Comparison of ENCODE assay signal across 25 cellular contexts in genomic region chr1:73401666-73402065, GRCh38.
DNase-seq lines count a peak whose midpoint lies in the region; ATAC-seq, FAIRE-seq and TF ChIP-seq lines count a peak whose summit lies in the region.
"Had no signal": no experiment of that assay in that cellular context is flagged by ENCODE, and none has a peak within 500 bp of the region (broad histone marks: within the 10 kb centered on the region; RNA-seq: fewer than 3 reads in every experiment).

No MANE protein-coding gene starts in this region.

- H2BK15ac ChIP-seq in IMR-90 (ENCODE audit: low read depth, low read length) = no peak overlapping the region

- H3K4me3 ChIP-seq in IMR-90 (ENCODE audit: insufficient read depth, low read depth, low read length) (no peak overlapping the region), GM12878 (no peak overlapping the region), neural progenitor cell (no peak overlapping the region), MG63 (no peak overlapping the region)
- H3K4me3 ChIP-seq: Peyer's patch, SJCRH30, smooth muscle cell, transverse colon had no signal

- H3K9me1 ChIP-seq in IMR-90 (ENCODE audit: insufficient read depth, low read length) = no peaks in the 10 kb centered on the region

- RAD21 ChIA-PET in GM12878 (lab: Charles Lee; ENCODE audit: unreplicated experiment) = no interaction called here

- intact Hi-C loops in IMR-90 (cut with micrococcal nuclease) (no loop called here), GM12878 (cut with micrococcal nuclease; ENCODE audit: unreplicated experiment) (no loop called here)

- H3K79me1 ChIP-seq in IMR-90 (ENCODE audit: low read depth in 1 of 2, low read length in 2 of 2) = no peaks in the 10 kb centered on the region

- in situ Hi-C loops in IMR-90 (cut with MboI; ENCODE audit: low sequenced_read_pairs) (no loop called here), GM12878 (cut with MboI) (no loop called here)

- dilution Hi-C loops in IMR-90 (cut with HindIII; ENCODE audit: low sequenced_read_pairs, unreplicated experiment) = no loop called here

- H3K27ac Mint-ChIP-seq in neural progenitor cell = no peak overlapping the region
- H3K27ac Mint-ChIP-seq: stimulated activated naive CD8-positive, alpha-beta T cell treated with anti-CD3 and anti-CD28 coated beads, Interleukin-15, Interleukin-2, amounts not matched to agents 100 ng/mL and 50 ng/mL, for 24 hours had no signal

- TF ChIP-seq EP300 in GM12878 (IDR thresholded peaks at IDR 0.05; ENCODE audit: borderline replicate concordance in 1 of 2, control insufficient read depth in 1 of 2, low read depth in 2 of 2, low read length in 2 of 2) = no peak

- no peaks in the 10 kb centered on the region for H3K27me3 ChIP-seq in IMR-90 (ENCODE audit: control insufficient read depth, insufficient read depth, low read length)
- no peaks in the 10 kb centered on the region for H3K27me3 ChIP-seq in GM12878 (replicated peaks in 1 of 2; ENCODE audit: control insufficient read depth in 2 of 2, insufficient read depth in 2 of 2, low read length in 1 of 2)
- H3K27me3 ChIP-seq in neural progenitor cell = no peaks in the 10 kb centered on the region
- no peaks in the 10 kb centered on the region for H3K27me3 ChIP-seq in MG63
- H3K27me3 ChIP-seq: BE2C, Peyer's patch, SJCRH30, transverse colon had no signal

- CTCF ChIA-PET in IMR-90 (lab: Yijun Ruan, JAX) = no interaction called here
- CTCF ChIA-PET in GM12878 (lab: Yijun Ruan, JAX) = no interaction called here

- H2AK9ac ChIP-seq in IMR-90 (replicated peaks; ENCODE audit: low read depth, low read length, poor library complexity) = no peak overlapping the region

- no peak overlapping the region for H3K18ac ChIP-seq in IMR-90 (ENCODE audit: low read depth, low read length)

- H3K4me2 ChIP-seq in IMR-90 (ENCODE audit: low read depth, low read length) = no peak overlapping the region
- no peak overlapping the region for H3K4me2 ChIP-seq in GM12878 (ENCODE audit: control insufficient read depth, insufficient read depth)
- H3K4me2 ChIP-seq in neural progenitor cell = no peak overlapping the region
- H3K4me2 ChIP-seq: smooth muscle cell had no signal

- H3K23ac ChIP-seq in IMR-90 (ENCODE audit: low read depth, low read length) = no peak overlapping the region

- no peak for FAIRE-seq in GM12878 (lab: Jason Lieb, UNC)
- FAIRE-seq: H54, HTR-8/SVneo had no signal

- H4K91ac ChIP-seq in IMR-90 (ENCODE audit: insufficient read depth, low read depth, low read length) = no peak overlapping the region

- H3K9me3 Mint-ChIP-seq in neural progenitor cell = no peaks in the 10 kb centered on the region

- peaks cover 7% of the 10 kb centered on the region for H3K27me3 Mint-ChIP-seq in neural progenitor cell (ENCODE audit: insufficient read depth, low read depth)
- H3K27me3 Mint-ChIP-seq: stimulated activated naive CD8-positive, alpha-beta T cell treated with anti-CD3 and anti-CD28 coated beads, Interleukin-15, Interleukin-2, amounts not matched to agents 100 ng/mL and 50 ng/mL, for 24 hours had no signal

- H2BK20ac ChIP-seq in IMR-90 (ENCODE audit: low read depth, low read length) = no peak overlapping the region

- BruUV-seq in IMR-90 (replicated peaks; lab: Mats Ljungman, UMichigan) (no TSS peak), GM12878 (replicated peaks; lab: Mats Ljungman, UMichigan) (no TSS peak)

- TF ChIP-seq CTCF in IMR-90 (conservative IDR thresholded peaks at IDR 0.05; ENCODE audit: low read depth, low read length) (no peak), GM12878 (IDR thresholded peaks at IDR 0.05 in 2 of 3, conservative IDR thresholded peaks at IDR 0.05 in 1 of 3; ENCODE audit: control insufficient read depth in 2 of 3, extremely low read depth in 1 of 3, insufficient read depth in 1 of 3, low read depth in 3 of 3, low read length in 3 of 3) (no peak; a peak in 1 of 6 replicates), neural progenitor cell (IDR thresholded peaks at IDR 0.05) (peak; percentile 45)

- no peaks in the 10 kb centered on the region for H3K79me2 ChIP-seq in GM12878 (ENCODE audit: control insufficient read depth, insufficient read depth, low read length)
- no peaks in the 10 kb centered on the region for H3K79me2 ChIP-seq in neural progenitor cell (ENCODE audit: low read depth)

- no peak overlapping the region for H3K27ac ChIP-seq in IMR-90 (ENCODE audit: insufficient read depth, low read length)
- H3K27ac ChIP-seq in GM12878 (ENCODE audit: control insufficient read depth, insufficient read depth) = no peak overlapping the region
- no peak overlapping the region for H3K27ac ChIP-seq in neural progenitor cell
- H3K27ac ChIP-seq: Peyer's patch, SJCRH30, transverse colon, VCaP had no signal

- H3K14ac ChIP-seq in IMR-90 (replicated peaks; ENCODE audit: low read depth, low read length) = no peak overlapping the region

- POLR2A ChIA-PET in IMR-90 (lab: Charles Lee; ENCODE audit: unreplicated experiment) = interaction anchor here (0.6 kb wide), 1 partner anchor 9 kb away, joined by 3 read pairs; no protein-coding TSS in a partner anchor
- POLR2A ChIA-PET in GM12878 (lab: Charles Lee) = no interaction called here

- H3K9ac ChIP-seq in IMR-90 (ENCODE audit: low read depth, low read length) (no peak overlapping the region), GM12878 (ENCODE audit: control insufficient read depth, insufficient read depth, low read length) (no peak overlapping the region), neural progenitor cell (no peak overlapping the region)

- no peak overlapping the region for H2BK5ac ChIP-seq in IMR-90 (ENCODE audit: low read depth, low read length, poor library complexity, severe bottlenecking)

- H2AK5ac ChIP-seq in IMR-90 (ENCODE audit: low read depth, low read length) = no peak overlapping the region

- no peaks in the 10 kb centered on the region for H3F3A ChIP-seq in neural progenitor cell (ENCODE audit: low read depth)

- TF ChIP-seq RAD21 in IMR-90 (IDR thresholded peaks at IDR 0.05; ENCODE audit: low read length) (no peak), GM12878 (IDR thresholded peaks at IDR 0.05; ENCODE audit: insufficient read depth, low read depth, low read length) (no peak)

- no peaks in the 10 kb centered on the region for H4K20me1 ChIP-seq in IMR-90 (ENCODE audit: insufficient read depth, low read length)
- no peaks in the 10 kb centered on the region for H4K20me1 ChIP-seq in GM12878 (ENCODE audit: control insufficient read depth, insufficient read depth)
- H4K20me1 ChIP-seq in neural progenitor cell (ENCODE audit: low read depth) = no peaks in the 10 kb centered on the region

- H3K36me3 ChIP-seq in IMR-90 (ENCODE audit: control insufficient read depth, insufficient read depth, low read length) (no peaks in the 10 kb centered on the region), GM12878 (ENCODE audit: control insufficient read depth in 2 of 2, insufficient read depth in 2 of 2, low read length in 1 of 2) (no peaks in the 10 kb centered on the region), neural progenitor cell (no peaks in the 10 kb centered on the region), MG63 (no peaks in the 10 kb centered on the region)
- H3K36me3 ChIP-seq: BE2C, Peyer's patch, SJCRH30, transverse colon had no signal

- no peak overlapping the region for H3K4me3 Mint-ChIP-seq in neural progenitor cell
- H3K4me3 Mint-ChIP-seq: stimulated activated naive CD8-positive, alpha-beta T cell treated with anti-CD3 and anti-CD28 coated beads, Interleukin-15, Interleukin-2, amounts not matched to agents 100 ng/mL and 50 ng/mL, for 24 hours had no signal

- H3K4ac ChIP-seq in IMR-90 (ENCODE audit: low read depth, low read length) = no peak overlapping the region

- H2BK120ac ChIP-seq in IMR-90 (ENCODE audit: low read depth, low read length) = no peak overlapping the region

- no CpG with 5 or more reads among the region's 2 CpGs for WGBS in IMR-90 (ENCODE audit: extremely low coverage in 2 of 2, insufficient read length in 1 of 2), 2 experiments
- WGBS in GM12878 (ENCODE audit: insufficient coverage, insufficient replicate concordance, low lambda C conversion rate, missing lambda C conversion rate) = 32% methylated on average over 2 of the region's 2 CpGs

- H2AFZ ChIP-seq in IMR-90 (replicated peaks; ENCODE audit: low read length, poor library complexity) (no peak overlapping the region), GM12878 (ENCODE audit: control insufficient read depth, low read depth, low read length) (no peak overlapping the region), neural progenitor cell (replicated peaks) (peak overlapping the region; percentile 58)

- H3K56ac ChIP-seq in IMR-90 (ENCODE audit: extremely low read depth, insufficient read depth, low read length) = no peak overlapping the region

- no peak overlapping the region for H4K8ac ChIP-seq in IMR-90 (ENCODE audit: low read depth in 2 of 2, low read length in 2 of 2)

- no peaks in the 10 kb centered on the region for H3K4me1 ChIP-seq in IMR-90 (ENCODE audit: control insufficient read depth, insufficient read depth, low read length)
- H3K4me1 ChIP-seq in GM12878 (ENCODE audit: control insufficient read depth, insufficient read depth, low read length) = no peaks in the 10 kb centered on the region
- no peaks in the 10 kb centered on the region for H3K4me1 ChIP-seq in neural progenitor cell
- H3K4me1 ChIP-seq: BE2C, Peyer's patch, SJCRH30, transverse colon had no signal

- peaks cover 5% of the 10 kb centered on the region for H3K9me3 ChIP-seq in IMR-90 (ENCODE audit: control insufficient read depth, insufficient read depth, low read length)
- no peaks in the 10 kb centered on the region for H3K9me3 ChIP-seq in GM12878 (replicated peaks; ENCODE audit: control insufficient read depth, insufficient read depth, low read length)
- no peaks in the 10 kb centered on the region for H3K9me3 ChIP-seq in neural progenitor cell (ENCODE audit: low read depth)
- no peaks in the 10 kb centered on the region for H3K9me3 ChIP-seq in MG63
- H3K9me3 ChIP-seq: BE2C, Peyer's patch, SJCRH30, transverse colon had no signal

- DNase-seq in DMS 273 (lab: John Stamatoyannopoulos, UW; ENCODE audit: unreplicated experiment) (peak; percentile 2), DMS 273 treated with DMSO at 0.1 percent for 48 hours (lab: John Stamatoyannopoulos, UW) (no peak), IMR-90 (peak; percentile 0), GM12878 (ENCODE audit: low read depth, low spot score) (no peak), neural progenitor cell (ENCODE audit: low spot score) (peak; percentile 37), MG63 (no peak)
- DNase-seq in stimulated activated CD4-positive, alpha-beta T cell treated with anti-CD3 and anti-CD28 coated beads, Interleukin-12 subunit alpha, Interleukin-12 subunit beta, amount 100 ng/mL, for 4 hours = no peak
- DNase-seq: activated CD4-positive, alpha-beta T cell treated with anti-CD3 and anti-CD28 coated beads, Interleukin-2, amount 50 U/mL, for 48 hours; activated effector memory CD4-positive, alpha-beta T cell treated with anti-CD3 and anti-CD28 coated beads, Interleukin-2, amount 50 U/mL, for 16 hours; BE2C; head of caudate nucleus; NCI-H1436; NCI-H2171 treated with DMSO at 0.1 percent for 48 hours; NCI-H526 treated with DMSO at 0.1 percent for 48 hours; Peyer's patch; stimulated activated CD4-positive, alpha-beta T cell treated with anti-CD3 and anti-CD28 coated beads, Interleukin-4, amount 100 ng/mL, for 1 hour; T-helper 2 cell; transverse colon had no signal

- no peak for ATAC-seq in IMR-90 (ENCODE audit: low read depth)
- peak; percentile 47 for ATAC-seq in GM12878
- ATAC-seq in activated CD4-positive, CD25-positive, alpha-beta regulatory T cell treated with anti-CD3 and anti-CD28 coated beads, Interleukin-2, amount 50 U/mL, for 24 hours = no peak

- no peaks in the 10 kb centered on the region for H3K4me1 Mint-ChIP-seq in neural progenitor cell

- no peaks in the 10 kb centered on the region for H3K36me3 Mint-ChIP-seq in neural progenitor cell

- H4K5ac ChIP-seq in IMR-90 (ENCODE audit: low read depth, low read length) = no peak overlapping the region

- SMC1A ChIA-PET in GM12878 (lab: Charles Lee; ENCODE audit: uncharacterized antibody, unreplicated experiment) = no interaction called here

- TF ChIP-seq POLR2A in IMR-90 (IDR thresholded peaks at IDR 0.05; ENCODE audit: low read depth, low read length) (no peak), GM12878 (IDR thresholded peaks at IDR 0.05; ENCODE audit: low read depth, low read length) (no peak)

Comparison
In these comparisons a context has a peak if more than half of its experiments do, and no peak if none do; other contexts are left out.
1. DNase-seq: peak in DMS 273 (single experiment), IMR-90 (single experiment) and neural progenitor cell (single experiment); none in DMS 273 treated with DMSO at 0.1 percent for 48 hours (single experiment), GM12878 (single experiment), stimulated activated CD4-positive, alpha-beta T cell treated with anti-CD3 and anti-CD28 coated beads, Interleukin-12 subunit alpha, Interleukin-12 subunit beta, amount 100 ng/mL, for 4 hours (single experiment) and MG63 (single experiment).